39 cellular contexts compared by ENCODE assay signal in the genomic region with DNA sequence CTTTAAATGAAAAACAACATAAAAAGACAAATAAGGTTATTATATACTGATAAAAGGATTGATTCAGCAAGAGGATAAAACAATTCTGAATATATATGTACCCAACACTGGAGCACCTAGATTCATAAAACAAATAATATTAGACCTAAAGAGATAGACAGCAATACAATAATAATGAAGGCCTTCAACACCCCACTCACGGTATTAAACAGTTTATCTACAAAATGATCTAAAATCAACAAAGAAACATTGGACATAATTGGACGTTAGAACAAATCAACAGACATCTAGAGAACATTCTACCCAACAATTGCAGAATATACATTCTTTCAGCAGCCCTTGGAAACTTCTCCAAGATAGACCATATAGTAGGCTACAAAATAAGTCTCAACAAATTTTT. TPM values are rescaled to one million over a fixed set of nuclear protein-coding genes. Genes with fewer than 3 reads are reported as not detected.
"Had no signal": no experiment of that assay in that cellular context is flagged by ENCODE, and none has a peak within 500 bp of the region (broad histone marks: within the 10 kb centered on the region; RNA-seq: fewer than 3 reads in every experiment).

No MANE protein-coding gene starts in this region.

- DNase-seq: activated effector memory CD4-positive, alpha-beta T cell treated with anti-CD3 and anti-CD28 coated beads, Interleukin-2, amount 50 U/mL, for 16 hours; activated effector memory CD4-positive, alpha-beta T cell treated with Interleukin-2 at 50 U/mL for 16 hours; activated gamma-delta T cell; activated gamma-delta T cell treated with Interleukin-2 at 50 U/mL for 16 hours; activated naive CD4-positive, alpha-beta T cell; activated naive CD4-positive, alpha-beta T cell treated with anti-CD3 and anti-CD28 coated beads for 36 hours; activated naive CD4-positive, alpha-beta T cell treated with anti-CD3 and anti-CD28 coated beads, Interleukin-2, amount 10 ng/mL, durations not matched to agents 7 days and 5 days; activated naive CD4-positive, alpha-beta T cell treated with anti-CD3 and anti-CD28 coated beads, Interleukin-2, amount 50 U/mL, for 16 hours; activated naive CD4-positive, alpha-beta T cell treated with Interleukin-2 at 50 U/mL for 16 hours; activated naive CD8-positive, alpha-beta T cell treated with anti-CD3 and anti-CD28 coated beads for 36 hours; activated naive CD8-positive, alpha-beta T cell treated with anti-CD3 and anti-CD28 coated beads, Interleukin-2, amount 10 ng/mL, durations not matched to agents 7 days and 5 days; activated naive CD8-positive, alpha-beta T cell treated with anti-CD3 and anti-CD28 coated beads, Interleukin-2, amount 50 U/mL, for 24 hours; activated T-cell treated with anti-CD3 and anti-CD28 coated beads, Interleukin-2, amount 50 U/mL, for 1 hour; activated T-cell treated with anti-CD3 and anti-CD28 coated beads, Interleukin-2, amount 50 U/mL, for 24 hours; activated T-cell treated with anti-CD3 and anti-CD28 coated beads, Interleukin-2, amount 50 U/mL, for 4 hours; activated T-cell treated with anti-CD3 and anti-CD28 coated beads, Interleukin-2, amount 50 U/mL, for 48 hours; activated T-cell treated with anti-CD3 and anti-CD28 coated beads, Interleukin-2, amount 50 U/mL, for 72 hours; adrenal gland; amniotic stem cell; amygdala; anterior cingulate cortex; aorta; body of pancreas; brain microvascular endothelial cell; caudate nucleus; central memory CD4-positive, alpha-beta T cell; cerebellar nuclear complex had no signal

- H3K27ac ChIP-seq: adrenal gland, ascending aorta, body of pancreas, brain microvascular endothelial cell, breast epithelium, cardiac muscle cell had no signal

- H3K27me3 ChIP-seq: adrenal gland, ascending aorta, body of pancreas, brain microvascular endothelial cell, breast epithelium, cardiac muscle cell had no signal

- H3K4me3 ChIP-seq: adrenal gland, ascending aorta, body of pancreas, breast epithelium, cardiac muscle cell had no signal

- FAIRE-seq: astrocyte, bronchial epithelial cell had no signal

- H3K36me3 ChIP-seq: adrenal gland, ascending aorta, brain microvascular endothelial cell, breast epithelium, cardiac muscle cell had no signal

- ATAC-seq: activated naive CD4-positive, alpha-beta T cell treated with anti-CD3 and anti-CD28 coated beads, Interleukin-2, amount 50 U/mL, for 72 hours; activated naive CD8-positive, alpha-beta T cell treated with anti-CD3 and anti-CD28 coated beads, Interleukin-2, amount 50 U/mL, for 24 hours; activated T-cell treated with anti-CD3 and anti-CD28 coated beads, Interleukin-2, amount 50 U/mL, for 4 hours; activated T-cell treated with anti-CD3 and anti-CD28 coated beads, Interleukin-2, amount 50 U/mL, for 72 hours; activated T-helper 17 cell treated with anti-CD3 and anti-CD28 coated beads, Interleukin-2, amount 50 U/mL, for 72 hours; body of pancreas had no signal

- H3K4me1 ChIP-seq: adrenal gland, ascending aorta, breast epithelium had no signal

RNA-seq across cellular contexts. Expression of gene TREM1, which starts 24.1 kb away (rescaled TPM):
- total RNA-seq: activated naive CD8-positive, alpha-beta T cell treated with anti-CD3 and anti-CD28 coated beads, Interleukin-2, amount 10 ng/mL, durations not matched to agents 7 days and 5 days; activated T-cell treated with anti-CD3 and anti-CD28 coated beads, Interleukin-2, amount 50 U/mL, for 4 hours; activated T-helper 1 cell treated with anti-CD3 and anti-CD28 coated beads, Interleukin-12 subunit alpha, Interleukin-12 subunit beta, Interleukin-2, Interleukin-4 antibody, amounts not matched to agents 30 ng/mL and 10 ng/mL and 1 ng/mL, durations not matched to agents 14 hours and 24 hours and 36 hours; activated T-helper 2 cell treated with anti-CD3 and anti-CD28 coated beads, Interferon-gamma antibody, Interleukin-2, Interleukin-4, amounts not matched to agents 10 μg/mL and 5 μg/mL and 100 μg/mL, durations not matched to agents 14 hours and 24 hours and 36 hours; ascending aorta; body of pancreas; cardiac muscle cell had no signal
- polyA plus RNA-seq: cardiac muscle cell had no signal

RNA-seq across cellular contexts. Expression of gene TREML4, which starts 34.3 kb away (rescaled TPM):
- total RNA-seq: activated naive CD4-positive, alpha-beta T cell treated with anti-CD3 and anti-CD28 coated beads for 36 hours; activated naive CD4-positive, alpha-beta T cell treated with anti-CD3 and anti-CD28 coated beads, Interleukin-2, amount 50 U/mL, for 72 hours; activated naive CD8-positive, alpha-beta T cell treated with anti-CD3 and anti-CD28 coated beads for 36 hours; activated naive CD8-positive, alpha-beta T cell treated with anti-CD3 and anti-CD28 coated beads, Interleukin-2, amount 10 ng/mL, durations not matched to agents 7 days and 5 days; activated T-cell treated with anti-CD3 and anti-CD28 coated beads, Interleukin-2, amount 50 U/mL, for 4 hours; activated T-cell treated with anti-CD3 and anti-CD28 coated beads, Interleukin-2, amount 50 U/mL, for 72 hours; activated T-helper 1 cell treated with anti-CD3 and anti-CD28 coated beads, Interleukin-12 subunit alpha, Interleukin-12 subunit beta, Interleukin-2, Interleukin-4 antibody, amounts not matched to agents 30 ng/mL and 10 ng/mL and 1 ng/mL, durations not matched to agents 14 hours and 24 hours and 36 hours; activated T-helper 17 cell treated with anti-CD3 and anti-CD28 coated beads, Interleukin-2, amount 50 U/mL, for 72 hours; activated T-helper 2 cell treated with anti-CD3 and anti-CD28 coated beads, Interferon-gamma antibody, Interleukin-2, Interleukin-4, amounts not matched to agents 10 μg/mL and 5 μg/mL and 100 μg/mL, durations not matched to agents 14 hours and 24 hours and 36 hours; adrenal gland; ascending aorta; astrocyte; body of pancreas; breast epithelium; bronchial epithelial cell; cardiac muscle cell; cardiac septum; cerebellum; chondrocyte had no signal
- polyA plus RNA-seq: adrenal gland, aorta, cardiac muscle cell had no signal
